ENCODE assay signal across 8 cellular contexts in the genomic region with DNA sequence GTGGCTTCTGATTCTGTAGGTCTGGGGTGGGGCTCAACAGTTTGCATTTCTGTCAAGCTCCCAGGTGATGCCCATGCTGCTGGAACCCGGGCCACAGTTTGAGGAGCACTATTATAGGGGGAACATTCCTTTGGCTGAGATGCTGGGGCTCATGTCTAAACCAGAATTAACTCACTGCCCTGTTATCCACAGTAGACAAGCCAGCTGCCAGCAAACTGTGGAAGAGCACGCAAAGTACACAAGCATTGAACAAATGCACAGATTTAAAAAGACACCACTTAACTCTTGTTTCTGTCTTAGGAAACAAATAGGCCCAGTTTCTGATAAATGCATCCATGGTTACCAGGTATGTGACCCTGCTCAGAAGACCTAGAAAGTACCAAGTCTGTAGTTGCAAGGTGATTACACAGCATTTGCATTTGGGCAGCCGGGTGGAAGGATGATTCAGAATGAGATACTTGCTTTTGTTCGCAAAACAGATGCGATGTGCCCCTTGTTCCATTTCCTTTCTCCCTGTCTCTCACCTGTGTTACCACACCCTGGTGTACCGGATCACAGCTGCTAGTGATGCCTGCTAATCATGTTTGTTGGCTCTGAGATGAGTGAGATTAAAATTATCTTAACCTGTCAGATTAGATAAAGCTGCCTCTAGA. TPM values are rescaled to one million over a fixed set of nuclear protein-coding genes. Genes with fewer than 3 reads are reported as not detected.
DNase-seq lines count a peak whose midpoint lies in the region; ATAC-seq lines count a peak whose summit lies in the region.

No MANE protein-coding gene starts in this region.

- peak overlapping the region in 2 of 3 donors; percentile 48 to 83 for H3K27ac Mint-ChIP-seq in CD4-positive, CD25-positive, alpha-beta regulatory T cell

- H3K4me1 ChIP-seq in CD4-positive, CD25-positive, alpha-beta regulatory T cell (ENCODE audit: control insufficient read depth, insufficient read depth, low read length, poor library complexity, severe bottlenecking) = peaks cover 5% of the 10 kb centered on the region

- H3K9me3 ChIP-seq in CD4-positive, CD25-positive, alpha-beta regulatory T cell (ENCODE audit: control insufficient read depth in 2 of 2, low read length in 2 of 2) = no peaks in the 10 kb centered on the region

- H3K27me3 ChIP-seq in CD4-positive, CD25-positive, alpha-beta regulatory T cell (ENCODE audit: control insufficient read depth, insufficient read depth, low read length) = no peaks in the 10 kb centered on the region

- H3K36me3 ChIP-seq in CD4-positive, CD25-positive, alpha-beta regulatory T cell (ENCODE audit: control insufficient read depth, insufficient read depth, low read length) = peaks cover 27% of the 10 kb centered on the region

- H3K4me1 Mint-ChIP-seq in CD4-positive, CD25-positive, alpha-beta regulatory T cell = peaks cover 15 to 33% (median 19%) of the 10 kb centered on the region in 4 donors

- no peak overlapping the region for H3K4me3 ChIP-seq in CD4-positive, CD25-positive, alpha-beta regulatory T cell (ENCODE audit: low read depth, low read length)

- no peak overlapping the region for H3K4me3 Mint-ChIP-seq in CD4-positive, CD25-positive, alpha-beta regulatory T cell

- ATAC-seq in CD4-positive, CD25-positive, alpha-beta regulatory T cell (ENCODE audit: low read depth in 2 of 2) = peak; percentile 48
- ATAC-seq in GM18909 (IDR thresholded peaks at IDR 0.05; ENCODE audit: poor library complexity, unreplicated experiment) (peak; percentile 77), HG03045 (IDR thresholded peaks at IDR 0.05; ENCODE audit: unreplicated experiment) (peak; percentile 82)

- H3K27ac ChIP-seq in CD4-positive, CD25-positive, alpha-beta regulatory T cell (ENCODE audit: insufficient read depth, low read length, poor library complexity, severe bottlenecking) = no peak overlapping the region

- H3K27me3 Mint-ChIP-seq in CD4-positive, CD25-positive, alpha-beta regulatory T cell = no peaks in the 10 kb centered on the region

- no peaks in the 10 kb centered on the region for H3K9me3 Mint-ChIP-seq in CD4-positive, CD25-positive, alpha-beta regulatory T cell

- DNase-seq in CD4-positive, CD25-positive, alpha-beta regulatory T cell = peak in 2 of 3 donors; percentile 5 to 58
- DNase-seq in SHP77 (lab: John Stamatoyannopoulos, UW) (peak; percentile 50 to 55), NCI-H1436 (lab: John Stamatoyannopoulos, UW) (no peak), NOMO-1 (lab: John Stamatoyannopoulos, UW; ENCODE audit: unreplicated experiment in 2 of 2) (no peak), globus pallidus (ENCODE audit: low spot score) (no peak), NAMALWA (ENCODE audit: low spot score) (no peak)

- peaks cover 37% of the 10 kb centered on the region for H3K36me3 Mint-ChIP-seq in CD4-positive, CD25-positive, alpha-beta regulatory T cell

RNA-seq across cellular contexts. Expression of a gene that starts 12.4 kb away (rescaled TPM):
- 19.2 TPM for total RNA-seq in CD4-positive, CD25-positive, alpha-beta regulatory T cell
- 10 to 100 TPM; 56.4 to 59.3 (median 57.6) TPM for polyA plus RNA-seq in CD4-positive, CD25-positive, alpha-beta regulatory T cell

Comparison
In these comparisons a context has a peak if more than half of its experiments do, and no peak if none do; other contexts are left out.
1. DNase-seq: peak in CD4-positive, CD25-positive, alpha-beta regulatory T cell (2 of 3) and SHP77 (2 of 2); none in NCI-H1436 (single experiment), NOMO-1 (0 of 2), globus pallidus (single experiment) and NAMALWA (single experiment).
2. Peak in every context shown above with its lines, with median percentiles within 50 percentile points of each other: ATAC-seq.